In genomic region chr4:48854395-48854683, GRCh38 we compare ENCODE assay signal across 20 cellular contexts. TPM values are rescaled to one million over a fixed set of nuclear protein-coding genes. Genes with fewer than 3 reads are reported as not detected.
DNase-seq lines count a peak whose midpoint lies in the region; ATAC-seq and TF ChIP-seq lines count a peak whose summit lies in the region.
"Had no signal": no experiment of that assay in that cellular context is flagged by ENCODE, and none has a peak within 500 bp of the region (broad histone marks: within the 10 kb centered on the region; RNA-seq: fewer than 3 reads in every experiment).

No MANE protein-coding gene starts in this region.

- H3K27me3 Mint-ChIP-seq in activated T-cell treated with anti-CD3 and anti-CD28 coated beads, Interleukin-2, amount 50 U/mL, for 24 hours: no peaks in the 10 kb centered on the region
- H3K27me3 Mint-ChIP-seq in activated T-cell treated with anti-CD3 and anti-CD28 coated beads, Interleukin-2, amount 50 U/mL, for 72 hours (ENCODE audit: low read depth): no peaks in the 10 kb centered on the region
- H3K27me3 Mint-ChIP-seq in activated naive CD8-positive, alpha-beta T cell treated with anti-CD3 and anti-CD28 coated beads, Interleukin-2, amount 50 U/mL, for 24 hours: no peaks in the 10 kb centered on the region
- no peaks in the 10 kb centered on the region for H3K27me3 Mint-ChIP-seq in nephron progenitor cell (ENCODE audit: low read depth, poor library complexity)
- H3K27me3 Mint-ChIP-seq in osteocyte (ENCODE audit: unreplicated experiment): no peaks in the 10 kb centered on the region
- H3K27me3 Mint-ChIP-seq: CD4-positive, alpha-beta memory T cell had no signal

- H3F3A ChIP-seq in PC-3 (ENCODE audit: low read length, unreplicated experiment): no peaks in the 10 kb centered on the region

- peaks cover 8% of the 10 kb centered on the region; the same call in 1 of the 2 replicates for H3K4me1 ChIP-seq in PC-3 (ENCODE audit: insufficient read depth, low read length)
- H3K4me1 ChIP-seq: BLaER1 treated with 17β-estradiol and CSF1 and Interleukin-3, amounts not matched to agents 10 nM and 100 nM; SJSA1 had no signal

- peaks cover 79% of the 10 kb centered on the region for H3K36me3 Mint-ChIP-seq in activated T-cell treated with anti-CD3 and anti-CD28 coated beads, Interleukin-2, amount 50 U/mL, for 24 hours (ENCODE audit: low read depth)
- peaks cover 3 to 13% of the 10 kb centered on the region in 2 donors for H3K36me3 Mint-ChIP-seq in activated T-cell treated with anti-CD3 and anti-CD28 coated beads, Interleukin-2, amount 50 U/mL, for 72 hours (ENCODE audit: insufficient read depth in 2 of 2)
- peaks cover 46% of the 10 kb centered on the region for H3K36me3 Mint-ChIP-seq in activated naive CD8-positive, alpha-beta T cell treated with anti-CD3 and anti-CD28 coated beads, Interleukin-2, amount 50 U/mL, for 24 hours (ENCODE audit: low read depth)
- H3K36me3 Mint-ChIP-seq in nephron progenitor cell (ENCODE audit: low read depth) (peaks cover 72% of the 10 kb centered on the region), osteocyte (ENCODE audit: unreplicated experiment) (peaks cover 42% of the 10 kb centered on the region)

- H2AFZ ChIP-seq in PC-3 (ENCODE audit: low read length): no peak overlapping the region

- no peak for TF ChIP-seq CTCF in PC-3 (conservative IDR thresholded peaks at IDR 0.05; ENCODE audit: low read depth, low read length)
- TF ChIP-seq CTCF in nephron progenitor cell (IDR thresholded peaks at IDR 0.05): no peak
- no peak for TF ChIP-seq CTCF in osteocyte (IDR thresholded peaks at IDR 0.05)

- CTCF ChIA-PET in PC-3 (lab: Charles Lee): no interaction called here

- no peaks in the 10 kb centered on the region for H3K9me2 ChIP-seq in PC-3 (replicated peaks; ENCODE audit: low read length)

- H3K9me3 ChIP-seq in PC-3 (ENCODE audit: low read length): no peaks in the 10 kb centered on the region
- H3K9me3 ChIP-seq: BLaER1 treated with 17β-estradiol and CSF1 and Interleukin-3, amounts not matched to agents 10 nM and 100 nM; SJSA1 had no signal

- no peaks in the 10 kb centered on the region for H3K27me3 ChIP-seq in PC-3 (ENCODE audit: low read length)
- H3K27me3 ChIP-seq: BLaER1 treated with 17β-estradiol and CSF1 and Interleukin-3, amounts not matched to agents 10 nM and 100 nM; SJSA1 had no signal

- peak overlapping the region; percentile 64 for H3K27ac Mint-ChIP-seq in activated T-cell treated with anti-CD3 and anti-CD28 coated beads, Interleukin-2, amount 50 U/mL, for 24 hours
- H3K27ac Mint-ChIP-seq in activated T-cell treated with anti-CD3 and anti-CD28 coated beads, Interleukin-2, amount 50 U/mL, for 72 hours: no peak overlapping the region
- peak overlapping the region; percentile 43 for H3K27ac Mint-ChIP-seq in activated naive CD8-positive, alpha-beta T cell treated with anti-CD3 and anti-CD28 coated beads, Interleukin-2, amount 50 U/mL, for 24 hours
- H3K27ac Mint-ChIP-seq in nephron progenitor cell (peak overlapping the region; percentile 44), osteocyte (ENCODE audit: unreplicated experiment) (no peak overlapping the region)

- no peaks in the 10 kb centered on the region for H3K79me2 ChIP-seq in PC-3 (ENCODE audit: low read length)

- 0 out of 2 replicates have a peak, but pooled peaks cover 3% of the 10 kb centered on the region for H4K20me1 ChIP-seq in PC-3 (ENCODE audit: low read length)

- ATAC-seq in activated T-cell treated with anti-CD3 and anti-CD28 coated beads, Interleukin-2, amount 50 U/mL, for 72 hours (replicated peaks in 1 of 2): no peak
- ATAC-seq in PC-3 (no peak), SK-N-SH treated with all-trans-retinoic acid at 6 μM for 48 hours (no peak)
- no peak for ATAC-seq in activated naive CD8-positive, alpha-beta T cell treated with anti-CD3 and anti-CD28 coated beads, Interleukin-2, amount 50 U/mL, for 24 hours
- ATAC-seq: Right ventricle myocardium inferior had no signal

- H3K36me3 ChIP-seq in PC-3 (ENCODE audit: low read depth, low read length): peaks cover 5% of the 10 kb centered on the region; the same call in 1 of the 2 replicates

- intact Hi-C loops in PC-3 (cut with micrococcal nuclease): loop anchor here (10.0 kb wide), 1 partner anchor 50 kb away; the partner anchor contains the start of gene OCIAD2

- POLR2A ChIA-PET in PC-3 (lab: Charles Lee; ENCODE audit: unreplicated experiment): no interaction called here

- no peaks in the 10 kb centered on the region for H3K9me3 Mint-ChIP-seq in activated T-cell treated with anti-CD3 and anti-CD28 coated beads, Interleukin-2, amount 50 U/mL, for 24 hours
- no peaks in the 10 kb centered on the region for H3K9me3 Mint-ChIP-seq in activated T-cell treated with anti-CD3 and anti-CD28 coated beads, Interleukin-2, amount 50 U/mL, for 72 hours
- no peaks in the 10 kb centered on the region for H3K9me3 Mint-ChIP-seq in activated naive CD8-positive, alpha-beta T cell treated with anti-CD3 and anti-CD28 coated beads, Interleukin-2, amount 50 U/mL, for 24 hours
- H3K9me3 Mint-ChIP-seq in nephron progenitor cell (no peaks in the 10 kb centered on the region), osteocyte (ENCODE audit: unreplicated experiment) (no peaks in the 10 kb centered on the region)
- H3K9me3 Mint-ChIP-seq: CD4-positive, alpha-beta memory T cell had no signal

- TSS peak; percentile 5 for BruUV-seq in PC-3 (replicated peaks; lab: Mats Ljungman, UMichigan)

- H3K4me2 ChIP-seq in PC-3 (ENCODE audit: low read length): no peak overlapping the region
- H3K4me2 ChIP-seq: BLaER1 treated with 17β-estradiol and CSF1 and Interleukin-3, amounts not matched to agents 10 nM and 100 nM had no signal

- H3K27ac ChIP-seq in PC-3 (ENCODE audit: low read length): no peak overlapping the region
- H3K27ac ChIP-seq: BLaER1 treated with 17β-estradiol and CSF1 and Interleukin-3, amounts not matched to agents 10 nM and 100 nM; SJSA1 had no signal

- DNase-seq in activated T-cell treated with anti-CD3 and anti-CD28 coated beads, Interleukin-2, amount 50 U/mL, for 24 hours: no peak
- no peak for DNase-seq in activated T-cell treated with anti-CD3 and anti-CD28 coated beads, Interleukin-2, amount 50 U/mL, for 72 hours
- DNase-seq in PC-3: no peak
- no peak for DNase-seq in activated naive CD8-positive, alpha-beta T cell treated with anti-CD3 and anti-CD28 coated beads, Interleukin-2, amount 50 U/mL, for 24 hours
- DNase-seq in nephron progenitor cell: no peak
- no peak for DNase-seq in osteocyte (ENCODE audit: extremely low spot score, unreplicated experiment)
- DNase-seq: 8988T; CD4-positive, alpha-beta memory T cell; DMS153; GOT3; HCEC 1CT; NCI-H1105 treated with DMSO at 0.1 percent for 48 hours; NCI-H2029 treated with DMSO at 0.1 percent for 48 hours; NCI-H524 treated with DMSO at 0.1 percent for 48 hours; NCI-H82 had no signal

- H3K4me3 Mint-ChIP-seq in activated T-cell treated with anti-CD3 and anti-CD28 coated beads, Interleukin-2, amount 50 U/mL, for 24 hours: no peak overlapping the region
- no peak overlapping the region for H3K4me3 Mint-ChIP-seq in activated T-cell treated with anti-CD3 and anti-CD28 coated beads, Interleukin-2, amount 50 U/mL, for 72 hours
- H3K4me3 Mint-ChIP-seq in activated naive CD8-positive, alpha-beta T cell treated with anti-CD3 and anti-CD28 coated beads, Interleukin-2, amount 50 U/mL, for 24 hours: no peak overlapping the region
- H3K4me3 Mint-ChIP-seq in nephron progenitor cell: no peak overlapping the region
- no peak overlapping the region for H3K4me3 Mint-ChIP-seq in osteocyte (ENCODE audit: unreplicated experiment)
- H3K4me3 Mint-ChIP-seq: CD4-positive, alpha-beta memory T cell had no signal

- peaks cover 35% of the 10 kb centered on the region for H3K4me1 Mint-ChIP-seq in activated T-cell treated with anti-CD3 and anti-CD28 coated beads, Interleukin-2, amount 50 U/mL, for 24 hours (ENCODE audit: low read depth)
- peaks cover 26% of the 10 kb centered on the region for H3K4me1 Mint-ChIP-seq in activated T-cell treated with anti-CD3 and anti-CD28 coated beads, Interleukin-2, amount 50 U/mL, for 72 hours (ENCODE audit: low read depth)
- H3K4me1 Mint-ChIP-seq in activated naive CD8-positive, alpha-beta T cell treated with anti-CD3 and anti-CD28 coated beads, Interleukin-2, amount 50 U/mL, for 24 hours: peaks cover 43% of the 10 kb centered on the region
- H3K4me1 Mint-ChIP-seq in nephron progenitor cell: no peaks in the 10 kb centered on the region
- H3K4me1 Mint-ChIP-seq in osteocyte (ENCODE audit: unreplicated experiment): no peaks in the 10 kb centered on the region
- H3K4me1 Mint-ChIP-seq: CD4-positive, alpha-beta memory T cell had no signal

- no peak overlapping the region for H3K9ac ChIP-seq in PC-3 (ENCODE audit: low read length)
- H3K9ac ChIP-seq: BLaER1 treated with 17β-estradiol and CSF1 and Interleukin-3, amounts not matched to agents 10 nM and 100 nM had no signal

- no peak overlapping the region for H3K4me3 ChIP-seq in PC-3 (ENCODE audit: low read length)
- H3K4me3 ChIP-seq: BLaER1 treated with 17β-estradiol and CSF1 and Interleukin-3, amounts not matched to agents 10 nM and 100 nM; SJSA1 had no signal

TF ChIP-seq in SK-N-SH treated with all-trans-retinoic acid at 6 μM for 48 hours, 23 proteins besides CTCF, POLR2A, EP300 and RAD21 (continues in another document):
- TF ChIP-seq ZNF565 (CRISPR knock-in tag; conservative IDR thresholded peaks at IDR 0.05; ENCODE audit: low read depth) (no peak), GLIS3 (CRISPR knock-in tag; IDR thresholded peaks at IDR 0.05) (no peak), TCF4 (CRISPR knock-in tag; IDR thresholded peaks at IDR 0.05; ENCODE audit: borderline replicate concordance) (no peak), RARB (CRISPR knock-in tag; IDR thresholded peaks at IDR 0.05) (no peak), PATZ1 (CRISPR knock-in tag; IDR thresholded peaks at IDR 0.05; ENCODE audit: borderline replicate concordance) (no peak)

RNA-seq across cellular contexts. Expression of gene OCIAD1, which starts 23.5 kb away (rescaled TPM):
- total RNA-seq in activated T-cell treated with anti-CD3 and anti-CD28 coated beads, Interleukin-2, amount 50 U/mL, for 72 hours: 100 to 1,000 TPM; 140 to 147 TPM
- total RNA-seq in PC-3 (2014; rRNA removed) (52.6 and 61.0 TPM in 2 replicates), osteocyte (146 and 165 TPM in 2 replicates)

RNA-seq across cellular contexts. Expression of gene OCIAD2, which starts 52.2 kb away (rescaled TPM):
- total RNA-seq in activated T-cell treated with anti-CD3 and anti-CD28 coated beads, Interleukin-2, amount 50 U/mL, for 72 hours: 10 to 100 TPM; 71.1 to 86.2 TPM
- total RNA-seq in PC-3 (2014; rRNA removed) (169 and 255 TPM in 2 replicates), osteocyte (8.7 and 9.0 TPM in 2 replicates)
- total RNA-seq: G401 had no signal

Comparison
In these comparisons a context has a peak if more than half of its experiments do, and no peak if none do; other contexts are left out.
1. H3K27ac Mint-ChIP-seq: peak in activated T-cell treated with anti-CD3 and anti-CD28 coated beads, Interleukin-2, amount 50 U/mL, for 24 hours (single experiment), activated naive CD8-positive, alpha-beta T cell treated with anti-CD3 and anti-CD28 coated beads, Interleukin-2, amount 50 U/mL, for 24 hours (single experiment) and nephron progenitor cell (single experiment); none in activated T-cell treated with anti-CD3 and anti-CD28 coated beads, Interleukin-2, amount 50 U/mL, for 72 hours (single experiment) and osteocyte (single experiment).